Comparison of ENCODE assay signal across 8 cellular contexts in genomic region chr13:96822900-96823299, GRCh38.
DNase-seq lines count a peak whose midpoint lies in the region; ATAC-seq and TF ChIP-seq lines count a peak whose summit lies in the region.

No MANE protein-coding gene starts in this region.

- no peaks in the 10 kb centered on the region for H3K9me3 ChIP-seq in vagina

- DNase-seq in NCI-H2171 treated with DMSO at 0.1 percent for 48 hours (lab: John Stamatoyannopoulos, UW) (peak; percentile 10), NCI-H2171 (lab: John Stamatoyannopoulos, UW) (no peak), NCI-H1092 (lab: John Stamatoyannopoulos, UW) (peak; percentile 51), endothelial cell (ENCODE audit: low spot score) (peak; percentile 44), vagina (ENCODE audit: extremely low spot score in 2 of 2) (no peak), SIG-M5 treated with dmso at 0.1 percent for 504 hours (lab: John Stamatoyannopoulos, UW; ENCODE audit: unreplicated experiment) (no peak)
- DNase-seq in stimulated activated naive B cell treated with anti-CD40 and anti-IgM and Interleukin-4, amounts not matched to agents 10 μg/mL and 1 μg/mL and 100 μg/mL, for 72 hours = no peak

- no peak overlapping the region for H3K4me3 ChIP-seq in vagina

- no peak overlapping the region for H3K27ac Mint-ChIP-seq in endothelial cell (ENCODE audit: unreplicated experiment)
- no peak overlapping the region for H3K27ac Mint-ChIP-seq in stimulated activated naive B cell treated with anti-CD40 and anti-IgM and Interleukin-4, amounts not matched to agents 10 μg/mL and 1 μg/mL and 100 μg/mL, for 72 hours

- H3K4me1 Mint-ChIP-seq in endothelial cell (ENCODE audit: unreplicated experiment) = no peaks in the 10 kb centered on the region
- no peaks in the 10 kb centered on the region for H3K4me1 Mint-ChIP-seq in stimulated activated naive B cell treated with anti-CD40 and anti-IgM and Interleukin-4, amounts not matched to agents 10 μg/mL and 1 μg/mL and 100 μg/mL, for 72 hours

- no peaks in the 10 kb centered on the region for H3K36me3 Mint-ChIP-seq in endothelial cell (ENCODE audit: low read depth, unreplicated experiment)
- no peaks in the 10 kb centered on the region for H3K36me3 Mint-ChIP-seq in stimulated activated naive B cell treated with anti-CD40 and anti-IgM and Interleukin-4, amounts not matched to agents 10 μg/mL and 1 μg/mL and 100 μg/mL, for 72 hours

- H3K27ac ChIP-seq in vagina = no peak overlapping the region

- H3K36me3 ChIP-seq in vagina = no peaks in the 10 kb centered on the region

- H3K27me3 Mint-ChIP-seq in endothelial cell (ENCODE audit: unreplicated experiment) = peaks cover 3% of the 10 kb centered on the region
- H3K27me3 Mint-ChIP-seq in stimulated activated naive B cell treated with anti-CD40 and anti-IgM and Interleukin-4, amounts not matched to agents 10 μg/mL and 1 μg/mL and 100 μg/mL, for 72 hours = no peaks in the 10 kb centered on the region

- H3K4me1 ChIP-seq in vagina = no peaks in the 10 kb centered on the region

- H3K4me3 Mint-ChIP-seq in endothelial cell (ENCODE audit: unreplicated experiment) = no peak overlapping the region
- no peak overlapping the region for H3K4me3 Mint-ChIP-seq in stimulated activated naive B cell treated with anti-CD40 and anti-IgM and Interleukin-4, amounts not matched to agents 10 μg/mL and 1 μg/mL and 100 μg/mL, for 72 hours

- peak; percentile 43 for TF ChIP-seq CTCF in endothelial cell (IDR thresholded peaks at IDR 0.05; ENCODE audit: unreplicated experiment)
- peak in 1 of 3 experiments; percentile 6 for TF ChIP-seq CTCF in vagina (IDR thresholded peaks at IDR 0.05)

- peak; percentile 45 to 54 for ATAC-seq in stimulated activated naive B cell treated with anti-CD40 and anti-IgM and Interleukin-4, amounts not matched to agents 10 μg/mL and 1 μg/mL and 100 μg/mL, for 72 hours (replicated peaks)
- no peak for ATAC-seq in HG03565 (IDR thresholded peaks at IDR 0.05; ENCODE audit: unreplicated experiment)

- intact Hi-C loops in vagina (cut with DNase I) = no loop called here

- no peak for TF ChIP-seq POLR2A in vagina (IDR thresholded peaks at IDR 0.05)

- no peaks in the 10 kb centered on the region for H3K9me3 Mint-ChIP-seq in endothelial cell (ENCODE audit: unreplicated experiment)
- H3K9me3 Mint-ChIP-seq in stimulated activated naive B cell treated with anti-CD40 and anti-IgM and Interleukin-4, amounts not matched to agents 10 μg/mL and 1 μg/mL and 100 μg/mL, for 72 hours = no peaks in the 10 kb centered on the region

- no peaks in the 10 kb centered on the region for H3K27me3 ChIP-seq in vagina

Comparison
In these comparisons a context has a peak if more than half of its experiments do, and no peak if none do; other contexts are left out.
1. DNase-seq: peak in NCI-H2171 treated with DMSO at 0.1 percent for 48 hours (single experiment), NCI-H1092 (single experiment) and endothelial cell (single experiment); none in NCI-H2171 (single experiment), stimulated activated naive B cell treated with anti-CD40 and anti-IgM and Interleukin-4, amounts not matched to agents 10 μg/mL and 1 μg/mL and 100 μg/mL, for 72 hours (single experiment), vagina (0 of 2) and SIG-M5 treated with dmso at 0.1 percent for 504 hours (single experiment).